28 cellular contexts compared by ENCODE assay signal in genomic region chr7:131616487-131616886, GRCh38.
"Had no signal": no experiment of that assay in that cellular context is flagged by ENCODE, and none has a peak within 500 bp of the region (broad histone marks: within the 10 kb centered on the region; RNA-seq: fewer than 3 reads in every experiment).

No MANE protein-coding gene starts in this region.

- DNase-seq: dermis blood vessel endothelial cell; effector memory CD4-positive, alpha-beta T cell; erythroblast; esophagus squamous epithelium; foreskin melanocyte; glutamatergic neuron; heart right ventricle; hypothalamus; left ventricle myocardium superior; lower lobe of right lung; natural killer cell; stimulated activated CD4-positive, alpha-beta T cell treated with anti-CD3 and anti-CD28 coated beads, Interleukin-12 subunit alpha, Interleukin-12 subunit beta, amount 100 ng/mL, for 4 hours; stimulated activated CD4-positive, alpha-beta T cell treated with anti-CD3 and anti-CD28 coated beads, Interleukin-1b, Interleukin-23, amount 100 ng/mL, for 48 hours; stimulated activated CD4-positive, alpha-beta T cell treated with anti-CD3 and anti-CD28 coated beads, Interleukin-4, amount 100 ng/mL, for 1 hour; stimulated activated CD8-positive, alpha-beta memory T cell treated with anti-CD3 and anti-CD28 coated beads, Interleukin-4, amount 100 ng/mL, for 48 hours; stimulated activated naive CD4-positive, alpha-beta T cell treated with Interleukin-2 at 50 U/mL for 16 hours; stomach; thyroid gland had no signal

- H3K4me3 ChIP-seq: coronary artery, esophagus squamous epithelium, heart right ventricle, lower lobe of right lung, prostate gland, right atrium auricular region, smooth muscle cell, stomach, thyroid gland had no signal

- H3K79me2 ChIP-seq: parathyroid adenoma had no signal

- H3K9me3 Mint-ChIP-seq: natural killer cell, neural crest cell, type B pancreatic cell had no signal

- H3K4me1 ChIP-seq: esophagus squamous epithelium, parathyroid adenoma, prostate gland, stomach, thyroid gland had no signal

- H3K27me3 ChIP-seq: heart right ventricle, right atrium auricular region, stomach, thyroid gland had no signal

- FAIRE-seq: endometrium, keratinocyte had no signal

- H3K4me1 Mint-ChIP-seq: natural killer cell had no signal

- H3K27ac ChIP-seq: coronary artery, esophagus squamous epithelium, heart right ventricle, lower lobe of right lung, parathyroid adenoma, prostate gland, right atrium auricular region, stomach, thyroid gland had no signal

- H3K4me2 ChIP-seq: smooth muscle cell had no signal

- H3K36me3 Mint-ChIP-seq: natural killer cell, type B pancreatic cell had no signal

- H3K4me3 Mint-ChIP-seq: natural killer cell, neural crest cell, type B pancreatic cell had no signal

- H3K9ac ChIP-seq: parathyroid adenoma had no signal

- H3K9me3 ChIP-seq: esophagus squamous epithelium, heart right ventricle, lower lobe of right lung, prostate gland, right atrium auricular region, stomach, thyroid gland had no signal

- H3K27ac Mint-ChIP-seq: natural killer cell, type B pancreatic cell had no signal

- H2AFZ ChIP-seq: parathyroid adenoma had no signal

- H3K36me3 ChIP-seq: esophagus squamous epithelium, heart right ventricle, lower lobe of right lung, prostate gland, right atrium auricular region, stomach, thyroid gland had no signal

- ATAC-seq: heart right ventricle, left ventricle myocardium superior, lower lobe of right lung, natural killer cell, sciatic nerve had no signal
